In the genomic region with DNA sequence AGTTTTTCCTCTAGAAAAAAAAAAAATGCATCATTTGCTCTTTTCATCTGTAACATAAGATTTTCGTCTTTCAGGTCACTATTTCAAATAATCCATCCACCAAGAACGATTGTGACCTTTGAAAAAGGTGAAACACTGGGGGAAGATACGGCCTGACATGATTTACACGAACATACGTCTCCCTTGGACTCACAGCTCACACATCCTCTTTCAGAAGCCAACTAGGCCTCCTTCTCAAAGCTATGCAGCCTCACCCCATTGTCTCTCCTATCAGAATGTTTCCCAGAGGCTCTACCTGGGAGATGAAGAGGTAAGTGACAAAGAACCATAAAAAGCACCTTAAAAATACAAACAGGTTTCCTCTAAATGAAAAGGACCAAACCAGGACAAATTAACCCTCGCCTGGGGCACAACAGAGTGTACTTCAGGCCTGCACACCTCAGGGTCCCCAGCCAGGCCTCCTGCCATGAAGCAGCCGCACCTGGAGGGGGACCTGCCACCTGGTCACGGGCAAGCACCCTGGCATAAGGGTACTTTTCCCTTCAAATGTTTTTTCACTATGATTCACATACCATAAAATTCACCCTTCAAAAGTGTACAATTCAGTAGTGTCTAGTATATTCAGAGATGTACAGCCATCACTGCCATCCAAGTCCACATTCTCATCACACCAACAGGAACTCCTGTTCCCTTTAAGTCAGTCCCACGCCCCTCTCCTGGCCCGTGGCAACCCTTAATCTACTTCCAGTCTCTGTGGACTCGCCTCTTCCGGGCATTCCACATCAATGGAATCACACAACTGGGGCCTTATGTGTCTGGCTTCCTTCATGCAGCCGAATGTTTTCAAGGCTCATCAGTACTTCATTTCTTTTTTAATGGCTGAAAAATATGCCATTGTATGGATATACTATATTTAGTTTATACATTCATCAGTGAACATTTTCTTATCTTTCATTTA, we compare ENCODE assay signal across 9 cellular contexts. TPM values are rescaled to one million over a fixed set of nuclear protein-coding genes. Genes with fewer than 3 reads are reported as not detected.
DNase-seq lines count a peak whose midpoint lies in the region; ATAC-seq and TF ChIP-seq lines count a peak whose summit lies in the region.
"Had no signal": no experiment of that assay in that cellular context is flagged by ENCODE, and none has a peak within 500 bp of the region (broad histone marks: within the 10 kb centered on the region; RNA-seq: fewer than 3 reads in every experiment).

No MANE protein-coding gene starts in this region.

- no peaks in the 10 kb centered on the region for H3K9me3 ChIP-seq in left ventricle myocardium inferior (replicated peaks)

- H2AFZ ChIP-seq in GM23338, result no peak overlapping the region

- ATAC-seq in HG02885 (IDR thresholded peaks at IDR 0.05; ENCODE audit: poor library complexity, unreplicated experiment), result peak; percentile 40
- peak; percentile 35 for ATAC-seq in SK-N-SH treated with all-trans-retinoic acid at 6 μM for 48 hours
- ATAC-seq in GM23338, result no peak

- H3K27ac Mint-ChIP-seq in T-helper 1 cell treated with Interleukin-12 subunit alpha and Interleukin-12 subunit beta and Interleukin-4 antibody, amounts not matched to agents 30 μg/mL and 1 μg/mL, for 36 hours, result peak overlapping the region; percentile 60
- H3K27ac Mint-ChIP-seq in GM23338, result no peak overlapping the region

- DNase-seq in T-helper 1 cell, result no peak
- DNase-seq in left ventricle myocardium inferior, result no peak
- peak; percentile 64 for DNase-seq in superior temporal gyrus (ENCODE audit: extremely low spot score)
- DNase-seq in globus pallidus (ENCODE audit: low spot score), result no peak
- no peak for DNase-seq in GM23338 (ENCODE audit: low spot score)

- H3K4me3 Mint-ChIP-seq in T-helper 1 cell treated with Interleukin-12 subunit alpha and Interleukin-12 subunit beta and Interleukin-4 antibody, amounts not matched to agents 30 μg/mL and 1 μg/mL, for 36 hours, result peak overlapping the region; percentile 23
- no peak overlapping the region for H3K4me3 Mint-ChIP-seq in GM23338

- H3K27me3 Mint-ChIP-seq in T-helper 1 cell treated with Interleukin-12 subunit alpha and Interleukin-12 subunit beta and Interleukin-4 antibody, amounts not matched to agents 30 μg/mL and 1 μg/mL, for 36 hours (ENCODE audit: low read depth), result no peaks in the 10 kb centered on the region
- peaks cover 1% of the 10 kb centered on the region for H3K27me3 Mint-ChIP-seq in GM23338 (ENCODE audit: insufficient read depth, low read depth, poor library complexity)

- peaks cover 25% of the 10 kb centered on the region for H4K20me1 ChIP-seq in GM23338 (replicated peaks; ENCODE audit: insufficient read depth)

- H3K4me3 ChIP-seq in left ventricle myocardium inferior (peak overlapping the region; percentile 1), GM23338 (no peak overlapping the region)

- H3K79me2 ChIP-seq in GM23338 (replicated peaks; ENCODE audit: insufficient read depth), result peaks cover 96% of the 10 kb centered on the region

- H3K27me3 ChIP-seq in left ventricle myocardium inferior (ENCODE audit: low read depth) (no peaks in the 10 kb centered on the region), GM23338 (ENCODE audit: insufficient read depth) (no peaks in the 10 kb centered on the region)

- H3K4me1 Mint-ChIP-seq in T-helper 1 cell treated with Interleukin-12 subunit alpha and Interleukin-12 subunit beta and Interleukin-4 antibody, amounts not matched to agents 30 μg/mL and 1 μg/mL, for 36 hours (ENCODE audit: low read depth), result peaks cover 52% of the 10 kb centered on the region
- peaks cover 30% of the 10 kb centered on the region for H3K4me1 Mint-ChIP-seq in GM23338

- H3K4me2 ChIP-seq in GM23338, result no peak overlapping the region

- peaks cover 95% of the 10 kb centered on the region for H3K4me1 ChIP-seq in left ventricle myocardium inferior
- H3K4me1 ChIP-seq in GM23338 (ENCODE audit: insufficient read depth), result peaks cover 5% of the 10 kb centered on the region; the same call in 1 of the 2 replicates

- intact Hi-C loops in left ventricle myocardium inferior (cut with micrococcal nuclease), result no loop called here

- H3K9me2 ChIP-seq in GM23338 (ENCODE audit: insufficient read depth), result no peaks in the 10 kb centered on the region

- H3K9me3 Mint-ChIP-seq in T-helper 1 cell treated with Interleukin-12 subunit alpha and Interleukin-12 subunit beta and Interleukin-4 antibody, amounts not matched to agents 30 μg/mL and 1 μg/mL, for 36 hours, result no peaks in the 10 kb centered on the region
- peaks cover 79% of the 10 kb centered on the region for H3K9me3 Mint-ChIP-seq in GM23338

- no peaks in the 10 kb centered on the region for H3F3A ChIP-seq in GM23338 (replicated peaks; ENCODE audit: low read depth)

- peaks cover 10% of the 10 kb centered on the region for H3K36me3 ChIP-seq in left ventricle myocardium inferior
- no peaks in the 10 kb centered on the region for H3K36me3 ChIP-seq in GM23338 (ENCODE audit: insufficient read depth)

- H3K27ac ChIP-seq in left ventricle myocardium inferior (replicated peaks), result peak overlapping the region; percentile 88
- no peak overlapping the region for H3K27ac ChIP-seq in GM23338 (ENCODE audit: low read depth)

- peaks cover 27% of the 10 kb centered on the region for H3K36me3 Mint-ChIP-seq in T-helper 1 cell treated with Interleukin-12 subunit alpha and Interleukin-12 subunit beta and Interleukin-4 antibody, amounts not matched to agents 30 μg/mL and 1 μg/mL, for 36 hours (ENCODE audit: low read depth)
- H3K36me3 Mint-ChIP-seq in GM23338 (ENCODE audit: low read depth), result peaks cover 39% of the 10 kb centered on the region

- TF ChIP-seq CTCF in left ventricle myocardium inferior (IDR thresholded peaks at IDR 0.05; ENCODE audit: borderline replicate concordance), result no peak
- TF ChIP-seq CTCF in GM23338 (conservative IDR thresholded peaks at IDR 0.05; ENCODE audit: low read depth in 2 of 2), result no peak

TF ChIP-seq in SK-N-SH treated with all-trans-retinoic acid at 6 μM for 48 hours, 23 proteins besides CTCF, POLR2A, EP300 and RAD21:
- TF ChIP-seq PPARA (CRISPR knock-in tag; IDR thresholded peaks at IDR 0.05; ENCODE audit: borderline replicate concordance) (no peak), CSRNP3 (CRISPR knock-in tag; IDR thresholded peaks at IDR 0.05) (no peak), ZNF70 (CRISPR knock-in tag; IDR thresholded peaks at IDR 0.05) (no peak), BACH2 (CRISPR knock-in tag; IDR thresholded peaks at IDR 0.05; ENCODE audit: borderline replicate concordance) (no peak), ZC3H10 (CRISPR knock-in tag; IDR thresholded peaks at IDR 0.05) (no peak), ZNF8 (CRISPR knock-in tag; IDR thresholded peaks at IDR 0.05) (no peak)

TF ChIP-seq in GM23338, 12 proteins besides CTCF, POLR2A, EP300 and RAD21 (continues in another document):
- TF ChIP-seq STAT1 (IDR thresholded peaks at IDR 0.05; ENCODE audit: unreplicated experiment), result no peak
- TF ChIP-seq POLR2AphosphoS5 (IDR thresholded peaks at IDR 0.05; ENCODE audit: low read depth), result no peak
- no peak for TF ChIP-seq ZNF114 (CRISPR knock-in tag; IDR thresholded peaks at IDR 0.05)
- TF ChIP-seq EZH2 (IDR thresholded peaks at IDR 0.05; ENCODE audit: low read depth, unreplicated experiment), result no peak
- TF ChIP-seq CREB1 (CRISPR knock-in tag; IDR thresholded peaks at IDR 0.05; ENCODE audit: low read depth), result no peak
- TF ChIP-seq REST (IDR thresholded peaks at IDR 0.05; ENCODE audit: unreplicated experiment), result no peak

RNA-seq across cellular contexts. Expression of gene SLC15A4, which starts 5.4 kb away (rescaled TPM):
- total RNA-seq in left ventricle myocardium inferior, result 15.4 TPM
- 27.1 and 30.3 TPM in 2 replicates for total RNA-seq in GM23338 (2014; rRNA removed; shearing (Covaris generic))
- 6.7 and 7.7 TPM in 2 replicates for polyA plus RNA-seq in GM23338 (2016; fragmentation: Nextera tagmentation; extraction: Ambion mirVana)

RNA-seq across cellular contexts. Expression of gene GLT1D1, which starts 34.9 kb away (rescaled TPM):
- 11.8 TPM for total RNA-seq in left ventricle myocardium inferior
- 4.4 and 5.9 TPM in 2 replicates for total RNA-seq in GM23338 (2014; rRNA removed; shearing (Covaris generic))
- 1.4 and 1.9 TPM in 2 replicates for polyA plus RNA-seq in GM23338 (2016; fragmentation: Nextera tagmentation; extraction: Ambion mirVana)
- polyA plus RNA-seq: AG04450 had no signal
